In the genomic region with DNA sequence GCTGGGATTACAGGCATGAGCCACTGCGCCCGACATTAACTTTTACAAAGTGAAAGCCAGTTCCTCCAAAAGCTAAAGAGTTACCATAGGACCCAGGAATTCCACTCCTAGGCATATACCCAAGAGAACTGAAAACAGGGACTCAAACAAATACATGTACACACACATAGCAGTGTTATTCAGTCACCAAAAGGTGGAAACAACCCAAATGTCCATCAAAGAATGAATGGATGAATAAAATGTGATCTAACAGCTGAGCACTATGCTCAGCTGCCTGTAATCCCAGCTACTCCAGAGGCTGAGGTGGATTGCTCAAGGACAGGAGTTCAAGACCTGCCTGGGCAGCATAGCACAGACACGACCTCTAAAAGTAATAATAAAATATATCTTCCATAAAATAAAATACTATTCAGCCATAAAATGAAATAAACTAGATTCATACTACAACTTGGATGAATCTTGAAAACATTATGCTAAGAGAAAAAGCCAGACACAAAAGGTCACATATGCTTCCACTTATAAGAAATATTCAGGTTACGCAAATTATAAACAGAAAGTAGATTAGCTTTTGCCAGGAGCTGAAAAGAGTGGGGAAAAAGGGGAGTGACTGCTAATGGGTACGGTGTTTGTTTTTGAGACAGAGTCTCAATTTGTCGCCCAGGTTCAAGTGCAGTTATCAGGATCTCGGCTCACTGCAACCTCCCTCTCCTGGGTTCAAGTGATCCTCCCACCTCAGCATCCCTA, we compare ENCODE assay signal across 29 cellular contexts. TPM values are rescaled to one million over a fixed set of nuclear protein-coding genes. Genes with fewer than 3 reads are reported as not detected.
DNase-seq lines count a peak whose midpoint lies in the region; ATAC-seq, FAIRE-seq and TF ChIP-seq lines count a peak whose summit lies in the region.
"Had no signal": no experiment of that assay in that cellular context is flagged by ENCODE, and none has a peak within 500 bp of the region (broad histone marks: within the 10 kb centered on the region; RNA-seq: fewer than 3 reads in every experiment).

No MANE protein-coding gene starts in this region.

- ATAC-seq in HepG2 (no peak), right lobe of liver (no peak), GM12878 (no peak), HG03457 (IDR thresholded peaks at IDR 0.05; ENCODE audit: unreplicated experiment) (no peak), HG02981 (IDR thresholded peaks at IDR 0.05; ENCODE audit: unreplicated experiment) (no peak)
- ATAC-seq: activated T-cell treated with anti-CD3 and anti-CD28 coated beads, Interleukin-2, amount 50 U/mL, for 72 hours; T-cell had no signal

- no peak for TF ChIP-seq POLR2A in HepG2 (IDR thresholded peaks at IDR 0.05; ENCODE audit: insufficient read depth in 1 of 2, low read depth in 2 of 2, low read length in 2 of 2)
- TF ChIP-seq POLR2A in right lobe of liver (IDR thresholded peaks at IDR 0.05) = no peak
- no peak for TF ChIP-seq POLR2A in GM12878 (IDR thresholded peaks at IDR 0.05; ENCODE audit: low read depth, low read length)

- SMC1A ChIA-PET in GM12878 (lab: Charles Lee; ENCODE audit: uncharacterized antibody, unreplicated experiment) = interaction anchor here (0.9 kb wide), 1 partner anchor 41 kb away, joined by 3 read pairs; no protein-coding TSS in a partner anchor

- H3K79me2 ChIP-seq in HepG2 (ENCODE audit: insufficient read depth, low read length) = no peaks in the 10 kb centered on the region
- H3K79me2 ChIP-seq in GM12878 (ENCODE audit: control insufficient read depth, insufficient read depth, low read length) = no peaks in the 10 kb centered on the region

- no peak for TF ChIP-seq RAD21 in HepG2 (CRISPR knock-in tag; IDR thresholded peaks at IDR 0.05)
- no peak for TF ChIP-seq RAD21 in GM12878 (IDR thresholded peaks at IDR 0.05; ENCODE audit: insufficient read depth, low read depth, low read length)

- TF ChIP-seq EP300 in HepG2 (IDR thresholded peaks at IDR 0.05; ENCODE audit: low read depth in 2 of 2, low read length in 2 of 2) (no peak), HepG2 (CRISPR knock-in tag; IDR thresholded peaks at IDR 0.05; ENCODE audit: borderline replicate concordance) (no peak), GM12878 (IDR thresholded peaks at IDR 0.05; ENCODE audit: borderline replicate concordance in 1 of 2, control insufficient read depth in 1 of 2, low read depth in 2 of 2, low read length in 2 of 2) (no peak)

- no peak for DNase-seq in HepG2 (ENCODE audit: low spot score)
- no peak for DNase-seq in right lobe of liver
- DNase-seq in GM12878 (ENCODE audit: low read depth, low spot score) = no peak
- DNase-seq in fibroblast of the aortic adventitia (ENCODE audit: low read depth) = peak; percentile 84
- no peak for DNase-seq in coronary artery (ENCODE audit: low spot score)
- no peak for DNase-seq in NCI-H2107 treated with DMSO at 0.1 percent for 48 hours (lab: John Stamatoyannopoulos, UW; ENCODE audit: unreplicated experiment)
- DNase-seq: activated CD4-positive, alpha-beta T cell treated with anti-CD3 and anti-CD28 coated beads, Interleukin-2, amount 50 U/mL, for 4 hours; activated CD4-positive, CD25-positive, alpha-beta regulatory T cell; activated T-cell treated with anti-CD3 and anti-CD28 coated beads, Interleukin-2, amount 50 U/mL, for 72 hours; Calu3; CD4-positive, CD25-positive, alpha-beta regulatory T cell; central memory CD4-positive, alpha-beta T cell; dermis blood vessel endothelial cell; DMS79 treated with DMSO at 0.1 percent for 48 hours; H7; islet precursor cell; Karpas-422; left ventricle myocardium inferior; mesendoderm; NCI-H1417 treated with DMSO at 0.1 percent for 48 hours; NCI-H2029 treated with DMSO at 0.1 percent for 48 hours; NCI-H446 treated with DMSO at 0.1 percent for 48 hours; stimulated activated naive CD4-positive, alpha-beta T cell treated with Interleukin-2 at 50 U/mL for 16 hours; T-cell had no signal

- CTCF ChIA-PET in HepG2 (lab: Yijun Ruan, JAX; ENCODE audit: low intra/inter-chr PET ratio, low total read pairs) (no interaction called here), GM12878 (lab: Yijun Ruan, JAX) (interaction anchor here (0.6 to 1.1 kb wide), 2 partner anchors 166 to 555 kb away, joined by 3 read pairs; no protein-coding TSS in a partner anchor)

- H3K4me2 ChIP-seq in HepG2 (ENCODE audit: low read depth, low read length) (no peak overlapping the region), GM12878 (ENCODE audit: control insufficient read depth, insufficient read depth) (no peak overlapping the region)

- TF ChIP-seq CTCF in HepG2 (CRISPR knock-in tag; IDR thresholded peaks at IDR 0.05) (no peak), right lobe of liver (IDR thresholded peaks at IDR 0.05) (no peak), GM12878 (IDR thresholded peaks at IDR 0.05 in 2 of 3, conservative IDR thresholded peaks at IDR 0.05 in 1 of 3; ENCODE audit: control insufficient read depth in 2 of 3, extremely low read depth in 1 of 3, insufficient read depth in 1 of 3, low read depth in 3 of 3, low read length in 3 of 3) (no peak), fibroblast of the aortic adventitia (IDR thresholded peaks at IDR 0.05; ENCODE audit: insufficient read depth, low read length) (no peak), coronary artery (IDR thresholded peaks at IDR 0.05) (no peak)

- H3K36me3 ChIP-seq in HepG2 (replicated peaks in 1 of 2; ENCODE audit: control insufficient read depth in 1 of 2, insufficient read depth in 2 of 2, low read length in 2 of 2) (no peaks in the 10 kb centered on the region), right lobe of liver (no peaks in the 10 kb centered on the region), GM12878 (ENCODE audit: control insufficient read depth in 2 of 2, insufficient read depth in 2 of 2, low read length in 1 of 2) (no peaks in the 10 kb centered on the region)
- H3K36me3 ChIP-seq: left ventricle myocardium inferior, suprapubic skin had no signal

- H3K9me3 ChIP-seq in HepG2 (ENCODE audit: low read length) = no peaks in the 10 kb centered on the region
- H3K9me3 ChIP-seq in right lobe of liver = no peaks in the 10 kb centered on the region
- H3K9me3 ChIP-seq in GM12878 (replicated peaks; ENCODE audit: control insufficient read depth, insufficient read depth, low read length) = no peaks in the 10 kb centered on the region
- H3K9me3 ChIP-seq: suprapubic skin had no signal

- H4K20me1 ChIP-seq in HepG2 (ENCODE audit: insufficient read depth, low read length) (no peaks in the 10 kb centered on the region), GM12878 (ENCODE audit: control insufficient read depth, insufficient read depth) (no peaks in the 10 kb centered on the region)

- 49% methylated on average over 7 of the region's 7 CpGs for WGBS in HepG2 (ENCODE audit: low lambda C conversion rate)
- WGBS in right lobe of liver (ENCODE audit: insufficient coverage, low coverage, low lambda C conversion rate, missing lambda C conversion rate) = 81% methylated on average over 6 of the region's 7 CpGs
- 69% methylated on average over 7 of the region's 7 CpGs for WGBS in GM12878 (ENCODE audit: insufficient coverage, insufficient replicate concordance, low lambda C conversion rate, missing lambda C conversion rate)

- RAD21 ChIA-PET in GM12878 (lab: Charles Lee; ENCODE audit: unreplicated experiment) = interaction anchor here (0.7 to 2.1 kb wide), 2 partner anchors 36 to 87 kb away, joined by 3 to 7 read pairs; no protein-coding TSS in a partner anchor

- H3K27ac ChIP-seq in HepG2 (ENCODE audit: extremely low read length, insufficient read depth, low read length) (no peak overlapping the region), right lobe of liver (no peak overlapping the region), GM12878 (ENCODE audit: control insufficient read depth, insufficient read depth) (no peak overlapping the region), coronary artery (no peak overlapping the region)
- H3K27ac ChIP-seq: 22Rv1, left ventricle myocardium inferior, suprapubic skin had no signal

- BruUV-seq in HepG2 (replicated peaks; lab: Mats Ljungman, UMichigan) (no TSS peak), GM12878 (replicated peaks; lab: Mats Ljungman, UMichigan) (no TSS peak)

- no peak overlapping the region for H3K9ac ChIP-seq in HepG2 (ENCODE audit: insufficient read depth, low read depth, low read length)
- H3K9ac ChIP-seq in GM12878 (ENCODE audit: control insufficient read depth, insufficient read depth, low read length) = no peak overlapping the region

- H3K4me3 ChIP-seq in HepG2 (replicated peaks in 1 of 3; ENCODE audit: insufficient read depth in 1 of 3, low read depth in 2 of 3, low read length in 3 of 3) (no peak overlapping the region), right lobe of liver (no peak overlapping the region), GM12878 (no peak overlapping the region), fibroblast of the aortic adventitia (ENCODE audit: low read depth, low read length) (no peak overlapping the region), coronary artery (no peak overlapping the region)
- H3K4me3 ChIP-seq: left ventricle myocardium inferior, suprapubic skin had no signal

- intact Hi-C loops in HepG2 (cut with micrococcal nuclease; ENCODE audit: unreplicated experiment) (no loop called here), right lobe of liver (cut with DNase I) (no loop called here), GM12878 (cut with micrococcal nuclease; ENCODE audit: unreplicated experiment) (no loop called here)

- FAIRE-seq in HepG2 (lab: Jason Lieb, UNC) = peak; percentile 8
- no peak for FAIRE-seq in GM12878 (lab: Jason Lieb, UNC)
- FAIRE-seq: TTC549 had no signal

- H3K4me1 ChIP-seq in HepG2 (ENCODE audit: insufficient read depth, low read length) (peaks cover 10% of the 10 kb centered on the region), right lobe of liver (no peaks in the 10 kb centered on the region), GM12878 (ENCODE audit: control insufficient read depth, insufficient read depth, low read length) (no peaks in the 10 kb centered on the region)
- H3K4me1 ChIP-seq: left ventricle myocardium inferior had no signal

- H2AFZ ChIP-seq in HepG2 (ENCODE audit: low read length) = no peak overlapping the region
- no peak overlapping the region for H2AFZ ChIP-seq in GM12878 (ENCODE audit: control insufficient read depth, low read depth, low read length)

- H3K27me3 ChIP-seq in HepG2 (ENCODE audit: control insufficient read depth in 1 of 2, insufficient read depth in 2 of 2, low read length in 2 of 2) (peaks cover 1 to 4% of the 10 kb centered on the region in 2 experiments; a peak in 3 of 5 replicates), right lobe of liver (no peaks in the 10 kb centered on the region), GM12878 (replicated peaks in 1 of 2; ENCODE audit: control insufficient read depth in 2 of 2, insufficient read depth in 2 of 2, low read length in 1 of 2) (no peaks in the 10 kb centered on the region)
- H3K27me3 ChIP-seq: suprapubic skin had no signal

- in situ Hi-C loops in HepG2 (cut with HindIII; ENCODE audit: extremely low pct_ligation_motif_present, low pct_unique_long_range_greater_than_20kb) (no loop called here), GM12878 (cut with MboI) (no loop called here)

- POLR2A ChIA-PET in HepG2 (lab: Yijun Ruan, JAX) (interaction anchor here (0.7 to 1.5 kb wide), 2 partner anchors 13 to 15 kb away, joined by 4 to 6 read pairs; no protein-coding TSS in a partner anchor), GM12878 (lab: Charles Lee) (no interaction called here)

RNA-seq across cellular contexts. Expression of a gene that starts 9.3 kb away (rescaled TPM):
- 173 and 177 TPM in 2 replicates for total RNA-seq in HepG2 (2016; rRNA removed; fragmentation: Illumina TruSeq; extraction: Trizol)
- 42.2 and 47.1 TPM in 2 replicates for total RNA-seq in HepG2 (2016; cell fraction: cytosol; rRNA removed; fragmentation: Illumina TruSeq; extraction: Trizol; ENCODE audit: low read depth)
- total RNA-seq in HepG2 (2016; cell fraction: insoluble cytoplasmic fraction; rRNA removed; fragmentation: Illumina TruSeq; extraction: Trizol) = 166 and 185 TPM in 2 replicates
- total RNA-seq in HepG2 (2016; cell fraction: membrane; rRNA removed; fragmentation: Illumina TruSeq; extraction: Trizol) = 53.5 and 58.7 TPM in 2 replicates
- total RNA-seq in HepG2 (2016; cell fraction: nucleus; rRNA removed; fragmentation: Illumina TruSeq; extraction: Trizol) = 231 and 239 TPM in 2 replicates
- 52.5 and 58.4 TPM in 2 replicates for polyA plus RNA-seq in HepG2 (2011; rRNA removed)
- polyA plus RNA-seq in HepG2 (2011; cell fraction: cytosol; rRNA removed) = 16.6 and 26.6 TPM in 2 replicates
- polyA plus RNA-seq in HepG2 (2011; cell fraction: nucleus; rRNA removed) = 77.7 and 102 TPM in 2 replicates
- 151 and 152 TPM in 2 replicates for polyA plus RNA-seq in HepG2 (2012)
- 5.3 and 6.8 TPM in 2 replicates for polyA plus RNA-seq in HepG2 (2016; cell fraction: cytosol; fragmentation: Illumina TruSeq; extraction: Trizol; ENCODE audit: low read depth)
- polyA plus RNA-seq in HepG2 (2016; cell fraction: insoluble cytoplasmic fraction; fragmentation: Illumina TruSeq; extraction: Trizol; ENCODE audit: low read depth) = 200 and 216 TPM in 2 replicates
- polyA plus RNA-seq in HepG2 (2016; cell fraction: membrane; fragmentation: Illumina TruSeq; extraction: Trizol; ENCODE audit: low read depth) = 18.6 and 26.0 TPM in 2 replicates
- 243 and 249 TPM in 2 replicates for polyA plus RNA-seq in HepG2 (2016; cell fraction: nucleus; fragmentation: Illumina TruSeq; extraction: Trizol; ENCODE audit: insufficient read depth, low read depth)
- polyA minus RNA-seq in HepG2 (2011; rRNA and poly(A)+ RNA removed; ENCODE audit: low replicate concordance) = 135 and 250 TPM in 2 replicates
- polyA minus RNA-seq in HepG2 (2011; cell fraction: cytosol; rRNA and poly(A)+ RNA removed) = 49.2 and 87.1 TPM in 2 replicates
- polyA minus RNA-seq in HepG2 (2011; cell fraction: nucleus; rRNA and poly(A)+ RNA removed) = 329 and 403 TPM in 2 replicates
- 10 to 100 TPM; 46.8 to 55.8 (median 49.1) TPM for total RNA-seq in right lobe of liver
- 276 and 307 TPM in 2 replicates for total RNA-seq in GM12878 (2013; cell fraction: nucleolus; rRNA removed)
- total RNA-seq in GM12878 (2014; rRNA removed) = 74.3 and 81.3 TPM in 2 replicates
- total RNA-seq in GM12878 (2014; rRNA removed; fragmentation: Illumina TruSeq; extraction: Trizol) = 68.0 and 68.9 TPM in 2 replicates
- 133 and 138 TPM in 2 replicates for total RNA-seq in GM12878 (2021)
- polyA plus RNA-seq in GM12878 (2011; ENCODE audit: low read depth) = 52.7 TPM
- 86.4 and 100 TPM in 2 replicates for polyA plus RNA-seq in GM12878 (2011; rRNA removed)
- 24.9 and 31.7 TPM in 2 replicates for polyA plus RNA-seq in GM12878 (2011; cell fraction: cytosol; rRNA removed)
- polyA plus RNA-seq in GM12878 (2011; cell fraction: nucleus; rRNA removed) = 137 and 156 TPM in 2 replicates
- 86.1 and 88.3 TPM in 2 replicates for polyA plus RNA-seq in GM12878 (2012)
- polyA plus RNA-seq in GM12878 (2014; fragmentation: Illumina TruSeq; extraction: Trizol) = 107 and 144 TPM in 2 replicates
- polyA plus RNA-seq in GM12878 (2014; fragmentation: Nextera tagmentation; extraction: Ambion mirVana) = 10 to 100 TPM; 20.8 to 25.0 TPM
- polyA plus RNA-seq in GM12878 (2014; rRNA removed) = 53.0 and 57.4 TPM in 2 replicates
- 10 to 100 TPM; 16.2 to 18.6 TPM for polyA plus RNA-seq in GM12878 (2016; fragmentation: Nextera tagmentation; extraction: Ambion mirVana)
- polyA minus RNA-seq in GM12878 (2011; rRNA and poly(A)+ RNA removed) = 132 and 155 TPM in 2 replicates
- 44.8 and 51.1 TPM in 2 replicates for polyA minus RNA-seq in GM12878 (2011; cell fraction: cytosol; rRNA and poly(A)+ RNA removed)
- 130 and 190 TPM in 2 replicates for polyA minus RNA-seq in GM12878 (2011; cell fraction: nucleus; rRNA and poly(A)+ RNA removed)
- 55.3 and 141 TPM in 2 replicates for total RNA-seq in fibroblast of the aortic adventitia (ENCODE audit: low replicate concordance)
